ENCODE assay signal across 8 cellular contexts in genomic region chr17:45584092-45585036, GRCh38.
A peak's percentile ranks its signal among the peaks of the same experiment; 100 is the strongest.
DNase-seq lines count a peak whose midpoint lies in the region; ATAC-seq, FAIRE-seq and TF ChIP-seq lines count a peak whose summit lies in the region.

No MANE protein-coding gene starts in this region.

- H3F3A ChIP-seq in GM23338 (replicated peaks; ENCODE audit: low read depth), result no peaks in the 10 kb centered on the region

- H3K4me3 Mint-ChIP-seq in GM23338 (peak overlapping the region; percentile 96), osteocyte (ENCODE audit: unreplicated experiment) (peak overlapping the region; percentile 96)
- H3K4me3 Mint-ChIP-seq in activated T-helper 1 cell treated with anti-CD3 and anti-CD28 coated beads, Interleukin-12 subunit alpha, Interleukin-12 subunit beta, Interleukin-2, Interleukin-4 antibody, amounts not matched to agents 30 ng/mL and 10 ng/mL and 1 ng/mL, durations not matched to agents 14 hours and 24 hours and 36 hours, result peak overlapping the region; percentile 89

- DNase-seq in DND-41, result peak; percentile 81
- DNase-seq in GM23338 (ENCODE audit: low spot score), result peak; percentile 74
- DNase-seq in LNCaP clone FGC (ENCODE audit: low read depth), result no peak
- DNase-seq in activated T-helper 1 cell treated with anti-CD3 and anti-CD28 coated beads, Interleukin-12 subunit alpha, Interleukin-12 subunit beta, Interleukin-2, Interleukin-4 antibody, amounts not matched to agents 30 ng/mL and 10 ng/mL and 1 ng/mL, durations not matched to agents 14 hours and 24 hours and 36 hours (ENCODE audit: low spot score), result peak; percentile 73
- DNase-seq in frontal cortex (ENCODE audit: low spot score in 2 of 2), result peak; percentile 45 to 65
- peak; percentile 90 for DNase-seq in osteocyte (ENCODE audit: extremely low spot score, unreplicated experiment)
- DNase-seq in tibial nerve (ENCODE audit: low spot score in 2 of 2), result peak in 1 of 2 donors; percentile 30
- no peak for DNase-seq in NCI-H345 treated with DMSO at 0.1 percent for 48 hours (lab: John Stamatoyannopoulos, UW; ENCODE audit: unreplicated experiment)

- H3K4me1 ChIP-seq in DND-41 (ENCODE audit: insufficient read depth, low read length), result peaks cover 45% of the 10 kb centered on the region
- H3K4me1 ChIP-seq in GM23338 (ENCODE audit: insufficient read depth), result peaks cover 21% of the 10 kb centered on the region
- H3K4me1 ChIP-seq in tibial nerve, result peaks cover 0 to 29% (median 0%) of the 10 kb centered on the region in 4 donors

- TF ChIP-seq CTCF in DND-41 (IDR thresholded peaks at IDR 0.05; ENCODE audit: borderline replicate concordance, extremely low read depth, low read length, poor library complexity, severe bottlenecking) (peak; percentile 3), GM23338 (conservative IDR thresholded peaks at IDR 0.05; ENCODE audit: low read depth in 2 of 2) (no peak), LNCaP clone FGC (IDR thresholded peaks at IDR 0.05; ENCODE audit: control insufficient read depth, extremely low read depth, insufficient read depth) (no peak), osteocyte (IDR thresholded peaks at IDR 0.05) (no peak), tibial nerve (IDR thresholded peaks at IDR 0.05) (peak in 1 of 5 experiments; percentile 21)

- WGBS in tibial nerve, 2 donors, result 1% methylated on average over 26 to 30 of the region's 62 CpGs

- peaks cover 18% of the 10 kb centered on the region for H3K9me3 Mint-ChIP-seq in GM23338
- no peaks in the 10 kb centered on the region for H3K9me3 Mint-ChIP-seq in activated T-helper 1 cell treated with anti-CD3 and anti-CD28 coated beads, Interleukin-12 subunit alpha, Interleukin-12 subunit beta, Interleukin-2, Interleukin-4 antibody, amounts not matched to agents 30 ng/mL and 10 ng/mL and 1 ng/mL, durations not matched to agents 14 hours and 24 hours and 36 hours
- H3K9me3 Mint-ChIP-seq in osteocyte (ENCODE audit: unreplicated experiment), result no peaks in the 10 kb centered on the region

- peak overlapping the region; percentile 99 for H3K27ac ChIP-seq in DND-41 (ENCODE audit: low read length)
- peak overlapping the region; percentile 88 for H3K27ac ChIP-seq in GM23338 (ENCODE audit: low read depth)
- H3K27ac ChIP-seq in tibial nerve, result peak overlapping the region; percentile 51 to 91 (median 73)

- H3K27me3 ChIP-seq in DND-41 (ENCODE audit: insufficient read depth, low read length, poor library complexity), result no peaks in the 10 kb centered on the region
- peaks cover 3% of the 10 kb centered on the region; the same call in 1 of the 2 replicates for H3K27me3 ChIP-seq in GM23338 (ENCODE audit: insufficient read depth)
- H3K27me3 ChIP-seq in tibial nerve, result no peaks in the 10 kb centered on the region

- H3K4me3 ChIP-seq in DND-41 (ENCODE audit: low read depth in 1 of 2, low read length in 2 of 2) (peak overlapping the region; percentile 62 to 86), GM23338 (peak overlapping the region; percentile 68), LNCaP clone FGC (ENCODE audit: low read depth, low read length) (peak overlapping the region; percentile 80), tibial nerve (peak overlapping the region; percentile 54 to 88 (median 60))

- no peaks in the 10 kb centered on the region for H3K9me3 ChIP-seq in DND-41 (ENCODE audit: insufficient read depth, low read length, severe bottlenecking)
- no peaks in the 10 kb centered on the region for H3K9me3 ChIP-seq in tibial nerve

- intact Hi-C loops in activated T-helper 1 cell treated with anti-CD3 and anti-CD28 coated beads, Interleukin-12 subunit alpha, Interleukin-12 subunit beta, Interleukin-2, Interleukin-4 antibody, amounts not matched to agents 30 ng/mL and 10 ng/mL and 1 ng/mL, durations not matched to agents 14 hours and 24 hours and 36 hours (cut with micrococcal nuclease), result loop anchor here (2.0 to 10.0 kb wide), 7 partner anchors 156 to 1340 kb away; partner anchors contain the start of genes FMNL1 and GOSR2

- H3K79me2 ChIP-seq in DND-41 (ENCODE audit: insufficient read depth, low read length) (peaks cover 54% of the 10 kb centered on the region), GM23338 (replicated peaks; ENCODE audit: insufficient read depth) (peaks cover 50% of the 10 kb centered on the region)

- H3K4me2 ChIP-seq in DND-41 (ENCODE audit: insufficient read depth, low read length), result peak overlapping the region; percentile 74
- H3K4me2 ChIP-seq in GM23338, result peak overlapping the region; percentile 83

- peak in 1 of 2 donors; percentile 5 for TF ChIP-seq POLR2A in tibial nerve (IDR thresholded peaks at IDR 0.05)

- H4K20me1 ChIP-seq in DND-41 (ENCODE audit: insufficient read depth, low read length) (peaks cover 19% of the 10 kb centered on the region; the same call in 1 of the 2 replicates), GM23338 (replicated peaks; ENCODE audit: insufficient read depth) (peaks cover 30% of the 10 kb centered on the region)

- no peak for TF ChIP-seq EP300 in tibial nerve (IDR thresholded peaks at IDR 0.05)

- no peaks in the 10 kb centered on the region for H3K9me2 ChIP-seq in GM23338 (ENCODE audit: insufficient read depth)

- FAIRE-seq in frontal cortex (lab: Jason Lieb, UNC), result no peak

- H3K4me1 Mint-ChIP-seq in GM23338, result peaks cover 27% of the 10 kb centered on the region
- H3K4me1 Mint-ChIP-seq in activated T-helper 1 cell treated with anti-CD3 and anti-CD28 coated beads, Interleukin-12 subunit alpha, Interleukin-12 subunit beta, Interleukin-2, Interleukin-4 antibody, amounts not matched to agents 30 ng/mL and 10 ng/mL and 1 ng/mL, durations not matched to agents 14 hours and 24 hours and 36 hours (ENCODE audit: low read depth), result peaks cover 44% of the 10 kb centered on the region
- peaks cover 25% of the 10 kb centered on the region for H3K4me1 Mint-ChIP-seq in osteocyte (ENCODE audit: unreplicated experiment)

- H3K27ac Mint-ChIP-seq in GM23338 (peak overlapping the region; percentile 99), osteocyte (ENCODE audit: unreplicated experiment) (peak overlapping the region; percentile 98)
- H3K27ac Mint-ChIP-seq in activated T-helper 1 cell treated with anti-CD3 and anti-CD28 coated beads, Interleukin-12 subunit alpha, Interleukin-12 subunit beta, Interleukin-2, Interleukin-4 antibody, amounts not matched to agents 30 ng/mL and 10 ng/mL and 1 ng/mL, durations not matched to agents 14 hours and 24 hours and 36 hours, result peak overlapping the region; percentile 94

- H3K9ac ChIP-seq in DND-41 (ENCODE audit: low read depth, low read length), result peak overlapping the region; percentile 87

- ATAC-seq in DND-41 (ENCODE audit: insufficient read depth, low read depth), result peak; percentile 69
- peak; percentile 68 for ATAC-seq in GM23338

- H3K36me3 ChIP-seq in DND-41 (ENCODE audit: insufficient read depth, low read length) (peaks cover 24% of the 10 kb centered on the region), GM23338 (ENCODE audit: insufficient read depth) (peaks cover 9% of the 10 kb centered on the region), tibial nerve (peaks cover 0 to 4% (median 0%) of the 10 kb centered on the region in 3 donors)

- H3K27me3 Mint-ChIP-seq in GM23338 (ENCODE audit: insufficient read depth, low read depth, poor library complexity) (peaks cover 19% of the 10 kb centered on the region), osteocyte (ENCODE audit: unreplicated experiment) (no peaks in the 10 kb centered on the region)
- peaks cover 2% of the 10 kb centered on the region for H3K27me3 Mint-ChIP-seq in activated T-helper 1 cell treated with anti-CD3 and anti-CD28 coated beads, Interleukin-12 subunit alpha, Interleukin-12 subunit beta, Interleukin-2, Interleukin-4 antibody, amounts not matched to agents 30 ng/mL and 10 ng/mL and 1 ng/mL, durations not matched to agents 14 hours and 24 hours and 36 hours (ENCODE audit: insufficient read depth)

- peaks cover 41% of the 10 kb centered on the region for H3K36me3 Mint-ChIP-seq in GM23338 (ENCODE audit: low read depth)
- peaks cover 21% of the 10 kb centered on the region for H3K36me3 Mint-ChIP-seq in activated T-helper 1 cell treated with anti-CD3 and anti-CD28 coated beads, Interleukin-12 subunit alpha, Interleukin-12 subunit beta, Interleukin-2, Interleukin-4 antibody, amounts not matched to agents 30 ng/mL and 10 ng/mL and 1 ng/mL, durations not matched to agents 14 hours and 24 hours and 36 hours (ENCODE audit: low read depth)
- H3K36me3 Mint-ChIP-seq in osteocyte (ENCODE audit: unreplicated experiment), result peaks cover 9% of the 10 kb centered on the region

- H2AFZ ChIP-seq in DND-41 (ENCODE audit: low read depth, low read length), result peak overlapping the region; percentile 86
- peak overlapping the region; percentile 0; the same call in 1 of the 2 replicates for H2AFZ ChIP-seq in GM23338

TF ChIP-seq in GM23338, 12 proteins besides CTCF, POLR2A, EP300 and RAD21 (continues in another document):
- no peak for TF ChIP-seq EZH2phosphoT487 (IDR thresholded peaks at IDR 0.05; ENCODE audit: unreplicated experiment)
- TF ChIP-seq ETS1 (IDR thresholded peaks at IDR 0.05), result no peak

Comparison
In these comparisons a context has a peak if more than half of its experiments do, and no peak if none do; other contexts are left out.
1. DNase-seq: peak in DND-41 (single experiment), GM23338 (single experiment), activated T-helper 1 cell treated with anti-CD3 and anti-CD28 coated beads, Interleukin-12 subunit alpha, Interleukin-12 subunit beta, Interleukin-2, Interleukin-4 antibody, amounts not matched to agents 30 ng/mL and 10 ng/mL and 1 ng/mL, durations not matched to agents 14 hours and 24 hours and 36 hours (single experiment), frontal cortex (2 of 2) and osteocyte (single experiment); none in LNCaP clone FGC (single experiment) and NCI-H345 treated with DMSO at 0.1 percent for 48 hours (single experiment).
2. Peak in every context shown above with its lines, with median percentiles within 50 percentile points of each other: H3K27ac ChIP-seq, H3K4me3 ChIP-seq, H3K27ac Mint-ChIP-seq and H3K4me3 Mint-ChIP-seq.